ENCODE assay signal across 16 cellular contexts in the genomic region with DNA sequence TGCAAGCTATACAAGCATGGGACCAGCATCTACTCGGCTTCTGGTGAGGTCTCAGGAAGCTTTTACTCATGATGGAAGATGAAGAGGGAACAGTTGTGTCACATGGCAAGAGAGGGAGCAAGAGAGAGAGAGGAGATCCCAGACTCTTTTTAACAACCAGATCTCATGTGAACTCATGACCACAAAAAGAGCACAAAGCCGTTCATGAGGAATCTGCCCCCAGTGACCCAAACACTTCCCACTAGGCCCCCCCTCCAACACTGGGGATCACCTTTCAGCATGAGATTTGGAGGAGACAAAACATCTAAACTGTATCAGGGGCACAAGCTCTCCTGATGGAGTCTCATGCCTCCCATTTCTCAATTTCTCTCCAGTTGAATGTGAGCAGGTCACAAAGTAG. TPM values are rescaled to one million over a fixed set of nuclear protein-coding genes. Genes with fewer than 3 reads are reported as not detected.
DNase-seq lines count a peak whose midpoint lies in the region; ATAC-seq and TF ChIP-seq lines count a peak whose summit lies in the region.
"Had no signal": no experiment of that assay in that cellular context is flagged by ENCODE, and none has a peak within 500 bp of the region (broad histone marks: within the 10 kb centered on the region; RNA-seq: fewer than 3 reads in every experiment).

No MANE protein-coding gene starts in this region.

- H3K4me3 ChIP-seq in GM23248 (no peak overlapping the region), astrocyte of the spinal cord (ENCODE audit: low read depth, low read length) (no peak overlapping the region)

- peaks cover 26% of the 10 kb centered on the region for H3F3A ChIP-seq in GM23248 (ENCODE audit: insufficient read depth)

- POLR2A ChIA-PET in activated CD4-positive, alpha-beta T cell treated with anti-CD3 and anti-CD28 coated beads for 36 hours (lab: Charles Lee), result no interaction called here

- no peak overlapping the region for H2AFZ ChIP-seq in GM23248

- no peaks in the 10 kb centered on the region for H3K79me2 ChIP-seq in GM23248 (ENCODE audit: insufficient read depth)

- ATAC-seq in activated CD4-positive, alpha-beta T cell treated with anti-CD3 and anti-CD28 coated beads for 36 hours, result no peak
- ATAC-seq: Panc1 had no signal

- no peaks in the 10 kb centered on the region for H3K36me3 Mint-ChIP-seq in activated CD4-positive, alpha-beta T cell treated with anti-CD3 and anti-CD28 coated beads for 36 hours (ENCODE audit: low read depth)

- no peaks in the 10 kb centered on the region for H3K9me2 ChIP-seq in GM23248 (ENCODE audit: insufficient read depth)

- no peak overlapping the region for H3K27ac Mint-ChIP-seq in activated CD4-positive, alpha-beta T cell treated with anti-CD3 and anti-CD28 coated beads for 36 hours

- H3K4me1 ChIP-seq in GM23248 (ENCODE audit: insufficient read depth), result peaks cover 34% of the 10 kb centered on the region

- WGBS in GM23248 (ENCODE audit: low coverage in 1 of 2, low lambda C conversion rate in 2 of 2, missing lambda C conversion rate in 2 of 2), 2 experiments, result 95 to 96% methylated on average over 2 of the region's 2 CpGs

- TF ChIP-seq CTCF in astrocyte of the spinal cord (IDR thresholded peaks at IDR 0.05; ENCODE audit: low read depth, low read length), result no peak
- no peak for TF ChIP-seq CTCF in GM20000 (IDR thresholded peaks at IDR 0.05; ENCODE audit: extremely low read depth, missing control alignments)

- H3K9me3 Mint-ChIP-seq in activated CD4-positive, alpha-beta T cell treated with anti-CD3 and anti-CD28 coated beads for 36 hours (ENCODE audit: low read depth), result peaks cover 6% of the 10 kb centered on the region
- H3K9me3 Mint-ChIP-seq: HFFc6 had no signal

- in situ Hi-C loops in GM23248 (cut with MboI) (no loop called here), astrocyte of the spinal cord (cut with HindIII; ENCODE audit: low sequenced_read_pairs) (no loop called here)

- H3K27ac ChIP-seq in GM23248, result peak overlapping the region; percentile 86
- H3K27ac ChIP-seq in temporal lobe (ENCODE audit: low read depth, low read length), result peak overlapping the region; percentile 47

- H3K9ac ChIP-seq in GM23248, result peak overlapping the region; percentile 47; the same call in 1 of the 2 replicates

- no peak overlapping the region for H3K4me3 Mint-ChIP-seq in activated CD4-positive, alpha-beta T cell treated with anti-CD3 and anti-CD28 coated beads for 36 hours
- H3K4me3 Mint-ChIP-seq: HFFc6 had no signal

- no peaks in the 10 kb centered on the region for H3K9me3 ChIP-seq in GM23248 (ENCODE audit: low read depth)

- DNase-seq in GM23248 (no peak), astrocyte of the spinal cord (ENCODE audit: low read depth, low spot score) (peak; percentile 4), myocyte (ENCODE audit: low read depth) (peak; percentile 50), NCI-H1436 treated with DMSO at 0.1 percent for 48 hours (lab: John Stamatoyannopoulos, UW) (no peak), GM20000 (ENCODE audit: low spot score) (no peak)
- no peak for DNase-seq in activated CD4-positive, alpha-beta T cell treated with anti-CD3 and anti-CD28 coated beads for 36 hours
- DNase-seq: DMS 273 treated with DMSO at 0.1 percent for 48 hours, NCI-H1048, NCI-H1694, NCI-H2107, NCI-H2227 treated with DMSO at 0.1 percent for 48 hours, NCI-H524, Right ventricle myocardium superior had no signal

- intact Hi-C loops in activated CD4-positive, alpha-beta T cell treated with anti-CD3 and anti-CD28 coated beads for 36 hours (cut with DNase I, micrococcal nuclease), result no loop called here

- no peaks in the 10 kb centered on the region for H3K4me1 Mint-ChIP-seq in activated CD4-positive, alpha-beta T cell treated with anti-CD3 and anti-CD28 coated beads for 36 hours

- H3K36me3 ChIP-seq in GM23248 (ENCODE audit: low read depth), result no peaks in the 10 kb centered on the region

- H3K4me2 ChIP-seq in GM23248 (ENCODE audit: unreplicated experiment), result no peak overlapping the region

- CTCF ChIA-PET in activated CD4-positive, alpha-beta T cell treated with anti-CD3 and anti-CD28 coated beads for 36 hours (lab: Charles Lee), result interaction anchor here (0.5 to 0.6 kb wide), 2 partner anchors 135 to 479 kb away, joined by 3 read pairs; no protein-coding TSS in a partner anchor

- H3K27me3 Mint-ChIP-seq in activated CD4-positive, alpha-beta T cell treated with anti-CD3 and anti-CD28 coated beads for 36 hours, result no peaks in the 10 kb centered on the region

- H3K27me3 ChIP-seq in GM23248 (replicated peaks; ENCODE audit: insufficient read depth), result no peaks in the 10 kb centered on the region

- H4K20me1 ChIP-seq in GM23248 (ENCODE audit: insufficient read depth), result no peaks in the 10 kb centered on the region

RNA-seq across cellular contexts. Expression of a gene that starts 38.6 kb away (rescaled TPM):
- total RNA-seq in GM23248 (2014; rRNA removed; shearing (Covaris generic)), result under 0.01 and 0.32 TPM in 2 replicates
- polyA plus RNA-seq in GM23248 (2016; fragmentation: Nextera tagmentation; extraction: Ambion mirVana), result 0.53 and 0.94 TPM in 2 replicates
- total RNA-seq in myocyte (0.16 and 0.32 TPM in 2 replicates), temporal lobe (1.2 TPM)
- 3.1 TPM for polyA plus RNA-seq in myocyte (2012)
- total RNA-seq in activated CD4-positive, alpha-beta T cell treated with anti-CD3 and anti-CD28 coated beads for 36 hours, result 100 to 1,000 TPM; 102 to 117 TPM
- total RNA-seq: HFFc6 had no signal

Comparison
In these comparisons a context has a peak if more than half of its experiments do, and no peak if none do; other contexts are left out.
1. DNase-seq: peak in astrocyte of the spinal cord (single experiment) and myocyte (single experiment); none in GM23248 (single experiment), NCI-H1436 treated with DMSO at 0.1 percent for 48 hours (single experiment), activated CD4-positive, alpha-beta T cell treated with anti-CD3 and anti-CD28 coated beads for 36 hours (single experiment) and GM20000 (single experiment).
2. RNA of a gene that starts 38.6 kb away (total RNA-seq): 102 to 117 TPM in activated CD4-positive, alpha-beta T cell treated with anti-CD3 and anti-CD28 coated beads for 36 hours; 1.2 TPM in temporal lobe (single experiment), under 0.01 to 0.32 TPM in GM23248 and 0.16 to 0.32 TPM in myocyte; every median in the first group is over 10 times any median in the second.